In the genomic region with DNA sequence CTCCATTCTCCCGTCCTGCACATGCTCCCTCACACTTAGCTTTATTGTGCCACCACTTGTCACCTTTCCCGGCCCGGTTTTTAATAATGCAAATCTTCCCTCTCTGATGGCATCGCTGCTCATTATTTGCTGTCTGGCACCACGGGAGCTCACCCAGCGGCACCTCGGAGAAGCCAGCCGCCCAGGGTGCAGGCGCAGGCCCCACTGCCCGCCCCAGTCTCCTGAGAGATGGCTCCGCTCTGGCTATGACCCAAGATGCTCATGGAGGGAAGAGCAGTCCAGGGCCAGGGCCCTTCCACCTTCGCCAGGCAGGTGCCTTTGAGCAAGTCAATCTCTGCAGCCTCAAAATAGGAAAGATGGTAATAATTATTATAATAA, we compare ENCODE assay signal across 25 cellular contexts.
"Had no signal": no experiment of that assay in that cellular context is flagged by ENCODE, and none has a peak within 500 bp of the region (broad histone marks: within the 10 kb centered on the region; RNA-seq: fewer than 3 reads in every experiment).

No MANE protein-coding gene starts in this region.

- H3K36me3 Mint-ChIP-seq: activated naive CD8-positive, alpha-beta T cell treated with anti-CD3 and anti-CD28 coated beads for 36 hours had no signal

- H3K27me3 ChIP-seq: SJCRH30 had no signal

- H3K27me3 Mint-ChIP-seq: activated CD4-positive, alpha-beta T cell treated with anti-CD3 and anti-CD28 coated beads, Interleukin-2, amount 10 ng/mL, durations not matched to agents 24 days and 14 days; activated T-helper 17 cell treated with anti-CD3 and anti-CD28 coated beads, Interleukin-2, amount 50 U/mL, for 72 hours had no signal

- H3K4me3 ChIP-seq: K562, SJCRH30, SK-N-MC had no signal

- H3K4me1 ChIP-seq: SJCRH30 had no signal

- H3K4me3 Mint-ChIP-seq: activated CD4-positive, alpha-beta T cell treated with anti-CD3 and anti-CD28 coated beads, Interleukin-2, amount 10 ng/mL, durations not matched to agents 24 days and 14 days; activated CD8-positive, alpha-beta T cell treated with anti-CD3 and anti-CD28 coated beads for 36 hours; activated naive CD8-positive, alpha-beta T cell treated with anti-CD3 and anti-CD28 coated beads for 36 hours; activated T-cell treated with anti-CD3 and anti-CD28 coated beads, Interleukin-2, amount 50 U/mL, for 72 hours; activated T-helper 17 cell treated with anti-CD3 and anti-CD28 coated beads, Interleukin-2, amount 50 U/mL, for 72 hours had no signal

- H3K27ac ChIP-seq: SJCRH30, SK-N-MC had no signal

- H3K4me1 Mint-ChIP-seq: activated CD4-positive, alpha-beta T cell treated with anti-CD3 and anti-CD28 coated beads, Interleukin-2, amount 10 ng/mL, durations not matched to agents 24 days and 14 days; activated naive CD8-positive, alpha-beta T cell treated with anti-CD3 and anti-CD28 coated beads for 36 hours; activated T-helper 17 cell treated with anti-CD3 and anti-CD28 coated beads, Interleukin-2, amount 50 U/mL, for 72 hours had no signal

- DNase-seq: activated CD4-positive, alpha-beta T cell treated with anti-CD3 and anti-CD28 coated beads, Interleukin-2, amount 10 ng/mL, durations not matched to agents 24 days and 14 days; activated CD4-positive, alpha-beta T cell treated with anti-CD3 and anti-CD28 coated beads, Interleukin-2, amount 50 U/mL, for 4 hours; activated CD8-positive, alpha-beta T cell treated with anti-CD3 and anti-CD28 coated beads for 36 hours; activated effector memory CD4-positive, alpha-beta T cell treated with anti-CD3 and anti-CD28 coated beads, Interleukin-2, amount 50 U/mL, for 16 hours; activated naive CD4-positive, alpha-beta T cell; activated naive CD4-positive, alpha-beta T cell treated with anti-CD3 and anti-CD28 coated beads, Interleukin-2, amount 50 U/mL, for 16 hours; activated naive CD8-positive, alpha-beta T cell treated with anti-CD3 and anti-CD28 coated beads for 36 hours; activated T-cell treated with anti-CD3 and anti-CD28 coated beads, Interleukin-2, amount 50 U/mL, for 1 hour; activated T-cell treated with anti-CD3 and anti-CD28 coated beads, Interleukin-2, amount 50 U/mL, for 72 hours; amniotic stem cell; aorta; IMR-90; NCI-H1105 treated with DMSO at 0.1 percent for 48 hours; NCI-H1436; NCI-H1694; NCI-H1930; NCI-H2081 treated with DMSO at 0.1 percent for 48 hours; NCI-H510A; SHP77; SJCRH30; T1000 had no signal

- ATAC-seq: activated CD8-positive, alpha-beta T cell treated with anti-CD3 and anti-CD28 coated beads for 36 hours; activated T-cell treated with anti-CD3 and anti-CD28 coated beads, Interleukin-2, amount 50 U/mL, for 72 hours; activated T-helper 17 cell treated with anti-CD3 and anti-CD28 coated beads, Interleukin-2, amount 50 U/mL, for 72 hours; Panc1 had no signal

- H3K27ac Mint-ChIP-seq: activated CD4-positive, alpha-beta T cell treated with anti-CD3 and anti-CD28 coated beads, Interleukin-2, amount 10 ng/mL, durations not matched to agents 24 days and 14 days; activated CD8-positive, alpha-beta T cell treated with anti-CD3 and anti-CD28 coated beads for 36 hours; activated naive CD8-positive, alpha-beta T cell treated with anti-CD3 and anti-CD28 coated beads for 36 hours; activated T-cell treated with anti-CD3 and anti-CD28 coated beads, Interleukin-2, amount 50 U/mL, for 72 hours; activated T-helper 17 cell treated with anti-CD3 and anti-CD28 coated beads, Interleukin-2, amount 50 U/mL, for 72 hours had no signal

- H3K9me3 Mint-ChIP-seq: activated CD4-positive, alpha-beta T cell treated with anti-CD3 and anti-CD28 coated beads, Interleukin-2, amount 10 ng/mL, durations not matched to agents 24 days and 14 days; activated CD8-positive, alpha-beta T cell treated with anti-CD3 and anti-CD28 coated beads for 36 hours; activated T-helper 17 cell treated with anti-CD3 and anti-CD28 coated beads, Interleukin-2, amount 50 U/mL, for 72 hours had no signal

- H3K36me3 ChIP-seq: SJCRH30 had no signal
